ENCODE assay signal across 8 cellular contexts in genomic region chr3:125822175-125822574, GRCh38.
DNase-seq lines count a peak whose midpoint lies in the region; ATAC-seq and TF ChIP-seq lines count a peak whose summit lies in the region.
"Not testable (repeated sequence)": the region's sequence is repeated elsewhere in the genome, so short reads cannot be mapped to it uniquely, and the experiment has no call there.

No MANE protein-coding gene starts in this region.

- H3K4me3 ChIP-seq in AG04449 (ENCODE audit: low read depth, low read length); kidney epithelial cell (ENCODE audit: low read depth, low read length): not testable (repeated sequence)

- H3K9me3 Mint-ChIP-seq in activated CD4-positive, alpha-beta T cell treated with anti-CD3 and anti-CD28 coated beads, Interleukin-2, amount 10 ng/mL, durations not matched to agents 24 days and 14 days; central memory CD8-positive, alpha-beta T cell: not testable (repeated sequence)

- H3K4me1 Mint-ChIP-seq in activated CD4-positive, alpha-beta T cell treated with anti-CD3 and anti-CD28 coated beads, Interleukin-2, amount 10 ng/mL, durations not matched to agents 24 days and 14 days; central memory CD8-positive, alpha-beta T cell: not testable (repeated sequence)

- DNase-seq in AG04449 (ENCODE audit: low read depth, low spot score) (peak; percentile 3), H4 (ENCODE audit: low spot score) (peak; percentile 43), NCI-H226 (peak; percentile 89), kidney epithelial cell (ENCODE audit: low read depth) (peak; percentile 9)
- peak; percentile 63 for DNase-seq in activated CD4-positive, alpha-beta T cell treated with anti-CD3 and anti-CD28 coated beads, Interleukin-2, amount 10 ng/mL, durations not matched to agents 24 days and 14 days
- peak; percentile 79 for DNase-seq in activated effector memory CD4-positive, alpha-beta T cell treated with anti-CD3 and anti-CD28 coated beads, Interleukin-2, amount 50 U/mL, for 16 hours
- DNase-seq in central memory CD8-positive, alpha-beta T cell (ENCODE audit: low spot score in 2 of 2) = peak in 1 of 2 donors; percentile 70
- peak; percentile 1 to 11 for DNase-seq in stimulated activated CD4-positive, alpha-beta T cell treated with anti-CD3 and anti-CD28 coated beads, Interleukin-4, amount 100 ng/mL, for 4 hours

- not testable (repeated sequence) for TF ChIP-seq CTCF in AG04449 (IDR thresholded peaks at IDR 0.05; ENCODE audit: insufficient read depth, low read length, missing control alignments); kidney epithelial cell (IDR thresholded peaks at IDR 0.05; ENCODE audit: insufficient read depth, low read length, poor library complexity, severe bottlenecking)

- peak; percentile 94 for ATAC-seq in central memory CD8-positive, alpha-beta T cell (replicated peaks; ENCODE audit: extremely low read depth, poor library complexity, severe bottlenecking)

- intact Hi-C loops in activated CD4-positive, alpha-beta T cell treated with anti-CD3 and anti-CD28 coated beads, Interleukin-2, amount 10 ng/mL, durations not matched to agents 24 days and 14 days (cut with micrococcal nuclease) = not testable (repeated sequence)

- not testable (repeated sequence) for H3K27ac Mint-ChIP-seq in activated CD4-positive, alpha-beta T cell treated with anti-CD3 and anti-CD28 coated beads, Interleukin-2, amount 10 ng/mL, durations not matched to agents 24 days and 14 days
- H3K27ac Mint-ChIP-seq in central memory CD8-positive, alpha-beta T cell (ENCODE audit: low read depth) = peak overlapping the region; percentile 87

- H3K36me3 Mint-ChIP-seq in activated CD4-positive, alpha-beta T cell treated with anti-CD3 and anti-CD28 coated beads, Interleukin-2, amount 10 ng/mL, durations not matched to agents 24 days and 14 days (ENCODE audit: low read depth); central memory CD8-positive, alpha-beta T cell (ENCODE audit: insufficient read depth): not testable (repeated sequence)

- CTCF ChIA-PET in AG04449 (lab: Yijun Ruan, JAX) = not testable (repeated sequence)

- not testable (repeated sequence) for H3K27me3 Mint-ChIP-seq in activated CD4-positive, alpha-beta T cell treated with anti-CD3 and anti-CD28 coated beads, Interleukin-2, amount 10 ng/mL, durations not matched to agents 24 days and 14 days; central memory CD8-positive, alpha-beta T cell

- not testable (repeated sequence) for H3K4me3 Mint-ChIP-seq in activated CD4-positive, alpha-beta T cell treated with anti-CD3 and anti-CD28 coated beads, Interleukin-2, amount 10 ng/mL, durations not matched to agents 24 days and 14 days
- peak overlapping the region; percentile 48 for H3K4me3 Mint-ChIP-seq in central memory CD8-positive, alpha-beta T cell

- H3K36me3 ChIP-seq in kidney epithelial cell (ENCODE audit: control insufficient read depth, insufficient read depth, low read length) = not testable (repeated sequence)

- H3K27me3 ChIP-seq in kidney epithelial cell (ENCODE audit: control insufficient read depth, insufficient read depth, low read length) = not testable (repeated sequence)

- POLR2A ChIA-PET in AG04449 (lab: Yijun Ruan, JAX) = not testable (repeated sequence)
